Comparison of ENCODE assay signal across 1 cellular context in the genomic region with DNA sequence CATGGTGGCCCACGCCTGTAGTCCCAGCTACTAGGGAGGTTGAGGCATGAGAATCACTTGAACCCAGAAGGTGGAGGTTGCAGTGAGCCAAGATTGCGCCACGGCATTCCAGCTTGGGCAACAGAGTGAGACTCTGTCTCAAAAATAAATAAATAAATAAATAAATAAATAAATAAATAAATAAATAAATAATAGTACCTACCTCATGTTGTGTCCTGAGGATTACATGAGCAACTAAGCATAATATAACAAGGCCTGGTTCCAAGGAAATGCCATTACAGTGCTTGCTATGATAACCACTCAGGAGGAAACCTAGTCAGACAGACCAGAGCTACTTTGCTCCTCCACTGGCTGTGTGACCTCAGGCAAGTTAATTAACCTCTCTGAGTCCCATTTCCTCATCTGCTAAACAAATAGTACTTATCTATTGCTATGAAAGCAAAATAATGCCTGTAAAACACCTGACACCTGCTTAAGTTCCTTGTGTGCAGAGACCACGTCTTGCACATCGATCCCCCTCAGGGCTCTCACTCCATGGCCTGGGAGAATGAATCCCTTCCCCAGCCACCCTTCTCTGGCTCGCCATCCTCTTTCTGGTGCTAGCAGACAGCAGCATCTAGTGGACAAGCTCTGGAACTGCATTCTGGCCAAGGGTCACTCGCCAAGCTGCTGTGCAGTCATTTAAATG.
TF ChIP-seq lines count a peak whose summit lies in the region.

No MANE protein-coding gene starts in this region.

TF ChIP-seq in HepG2, 621 proteins besides CTCF, POLR2A, EP300 and RAD21 (continued from another document and continues in another):
- TF ChIP-seq YEATS2 (CRISPR knock-in tag; IDR thresholded peaks at IDR 0.05; ENCODE audit: borderline replicate concordance), result peak; percentile 55; the same call in 1 of the 2 replicates
- no peak for TF ChIP-seq ZNF234 (CRISPR knock-in tag; conservative IDR thresholded peaks at IDR 0.05)
- peak; percentile 47; the same call in 1 of the 2 replicates for TF ChIP-seq ZFX (CRISPR knock-in tag; IDR thresholded peaks at IDR 0.05; ENCODE audit: low read depth)
- TF ChIP-seq PHF21A (CRISPR knock-in tag; IDR thresholded peaks at IDR 0.05), result no peak
- no peak for TF ChIP-seq ZNF737 (CRISPR knock-in tag; IDR thresholded peaks at IDR 0.05; ENCODE audit: borderline replicate concordance)
- peak; percentile 50; the same call in 1 of the 2 replicates for TF ChIP-seq ZNF180 (CRISPR knock-in tag; IDR thresholded peaks at IDR 0.05; ENCODE audit: borderline replicate concordance, low read depth)
- TF ChIP-seq HNRNPL (IDR thresholded peaks at IDR 0.05; ENCODE audit: low read depth, low read length), result no peak
- TF ChIP-seq EZH2 (conservative IDR thresholded peaks at IDR 0.05; ENCODE audit: low read depth, low read length), result no peak
- TF ChIP-seq, protein P1, sequence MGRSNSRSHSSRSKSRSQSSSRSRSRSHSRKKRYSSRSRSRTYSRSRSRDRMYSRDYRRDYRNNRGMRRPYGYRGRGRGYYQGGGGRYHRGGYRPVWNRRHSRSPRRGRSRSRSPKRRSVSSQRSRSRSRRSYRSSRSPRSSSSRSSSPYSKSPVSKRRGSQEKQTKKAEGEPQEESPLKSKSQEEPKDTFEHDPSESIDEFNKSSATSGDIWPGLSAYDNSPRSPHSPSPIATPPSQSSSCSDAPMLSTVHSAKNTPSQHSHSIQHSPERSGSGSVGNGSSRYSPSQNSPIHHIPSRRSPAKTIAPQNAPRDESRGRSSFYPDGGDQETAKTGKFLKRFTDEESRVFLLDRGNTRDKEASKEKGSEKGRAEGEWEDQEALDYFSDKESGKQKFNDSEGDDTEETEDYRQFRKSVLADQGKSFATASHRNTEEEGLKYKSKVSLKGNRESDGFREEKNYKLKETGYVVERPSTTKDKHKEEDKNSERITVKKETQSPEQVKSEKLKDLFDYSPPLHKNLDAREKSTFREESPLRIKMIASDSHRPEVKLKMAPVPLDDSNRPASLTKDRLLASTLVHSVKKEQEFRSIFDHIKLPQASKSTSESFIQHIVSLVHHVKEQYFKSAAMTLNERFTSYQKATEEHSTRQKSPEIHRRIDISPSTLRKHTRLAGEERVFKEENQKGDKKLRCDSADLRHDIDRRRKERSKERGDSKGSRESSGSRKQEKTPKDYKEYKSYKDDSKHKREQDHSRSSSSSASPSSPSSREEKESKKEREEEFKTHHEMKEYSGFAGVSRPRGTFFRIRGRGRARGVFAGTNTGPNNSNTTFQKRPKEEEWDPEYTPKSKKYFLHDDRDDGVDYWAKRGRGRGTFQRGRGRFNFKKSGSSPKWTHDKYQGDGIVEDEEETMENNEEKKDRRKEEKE (IDR thresholded peaks at IDR 0.05), result no peak
- TF ChIP-seq, protein P2, sequence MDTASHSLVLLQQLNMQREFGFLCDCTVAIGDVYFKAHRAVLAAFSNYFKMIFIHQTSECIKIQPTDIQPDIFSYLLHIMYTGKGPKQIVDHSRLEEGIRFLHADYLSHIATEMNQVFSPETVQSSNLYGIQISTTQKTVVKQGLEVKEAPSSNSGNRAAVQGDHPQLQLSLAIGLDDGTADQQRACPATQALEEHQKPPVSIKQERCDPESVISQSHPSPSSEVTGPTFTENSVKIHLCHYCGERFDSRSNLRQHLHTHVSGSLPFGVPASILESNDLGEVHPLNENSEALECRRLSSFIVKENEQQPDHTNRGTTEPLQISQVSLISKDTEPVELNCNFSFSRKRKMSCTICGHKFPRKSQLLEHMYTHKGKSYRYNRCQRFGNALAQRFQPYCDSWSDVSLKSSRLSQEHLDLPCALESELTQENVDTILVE (CRISPR knock-in tag; IDR thresholded peaks at IDR 0.05), result peak; percentile 84
- no peak for TF ChIP-seq CHCHD3 (CRISPR knock-in tag; IDR thresholded peaks at IDR 0.05)
- no peak for TF ChIP-seq MLLT10 (CRISPR knock-in tag; IDR thresholded peaks at IDR 0.05)
- TF ChIP-seq, protein P3, sequence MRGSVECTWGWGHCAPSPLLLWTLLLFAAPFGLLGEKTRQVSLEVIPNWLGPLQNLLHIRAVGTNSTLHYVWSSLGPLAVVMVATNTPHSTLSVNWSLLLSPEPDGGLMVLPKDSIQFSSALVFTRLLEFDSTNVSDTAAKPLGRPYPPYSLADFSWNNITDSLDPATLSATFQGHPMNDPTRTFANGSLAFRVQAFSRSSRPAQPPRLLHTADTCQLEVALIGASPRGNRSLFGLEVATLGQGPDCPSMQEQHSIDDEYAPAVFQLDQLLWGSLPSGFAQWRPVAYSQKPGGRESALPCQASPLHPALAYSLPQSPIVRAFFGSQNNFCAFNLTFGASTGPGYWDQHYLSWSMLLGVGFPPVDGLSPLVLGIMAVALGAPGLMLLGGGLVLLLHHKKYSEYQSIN (CRISPR knock-in tag; IDR thresholded peaks at IDR 0.05; ENCODE audit: borderline replicate concordance), result no peak
- no peak for TF ChIP-seq TP53 (CRISPR knock-in tag; conservative IDR thresholded peaks at IDR 0.05)
- no peak for TF ChIP-seq ZNF530 (CRISPR knock-in tag; IDR thresholded peaks at IDR 0.05; ENCODE audit: low read depth)
- peak; percentile 23; the same call in 1 of the 2 replicates for TF ChIP-seq ZNF644 (CRISPR knock-in tag; IDR thresholded peaks at IDR 0.05; ENCODE audit: low read depth)
- peak; percentile 91 for TF ChIP-seq ZFP36 (IDR thresholded peaks at IDR 0.05; ENCODE audit: borderline replicate concordance, low read depth, low read length, partially characterized antibody)
- no peak for TF ChIP-seq ETV6 (CRISPR knock-in tag; conservative IDR thresholded peaks at IDR 0.05)
- no peak for TF ChIP-seq SMARCC2 (IDR thresholded peaks at IDR 0.05)
- TF ChIP-seq, protein P4, sequence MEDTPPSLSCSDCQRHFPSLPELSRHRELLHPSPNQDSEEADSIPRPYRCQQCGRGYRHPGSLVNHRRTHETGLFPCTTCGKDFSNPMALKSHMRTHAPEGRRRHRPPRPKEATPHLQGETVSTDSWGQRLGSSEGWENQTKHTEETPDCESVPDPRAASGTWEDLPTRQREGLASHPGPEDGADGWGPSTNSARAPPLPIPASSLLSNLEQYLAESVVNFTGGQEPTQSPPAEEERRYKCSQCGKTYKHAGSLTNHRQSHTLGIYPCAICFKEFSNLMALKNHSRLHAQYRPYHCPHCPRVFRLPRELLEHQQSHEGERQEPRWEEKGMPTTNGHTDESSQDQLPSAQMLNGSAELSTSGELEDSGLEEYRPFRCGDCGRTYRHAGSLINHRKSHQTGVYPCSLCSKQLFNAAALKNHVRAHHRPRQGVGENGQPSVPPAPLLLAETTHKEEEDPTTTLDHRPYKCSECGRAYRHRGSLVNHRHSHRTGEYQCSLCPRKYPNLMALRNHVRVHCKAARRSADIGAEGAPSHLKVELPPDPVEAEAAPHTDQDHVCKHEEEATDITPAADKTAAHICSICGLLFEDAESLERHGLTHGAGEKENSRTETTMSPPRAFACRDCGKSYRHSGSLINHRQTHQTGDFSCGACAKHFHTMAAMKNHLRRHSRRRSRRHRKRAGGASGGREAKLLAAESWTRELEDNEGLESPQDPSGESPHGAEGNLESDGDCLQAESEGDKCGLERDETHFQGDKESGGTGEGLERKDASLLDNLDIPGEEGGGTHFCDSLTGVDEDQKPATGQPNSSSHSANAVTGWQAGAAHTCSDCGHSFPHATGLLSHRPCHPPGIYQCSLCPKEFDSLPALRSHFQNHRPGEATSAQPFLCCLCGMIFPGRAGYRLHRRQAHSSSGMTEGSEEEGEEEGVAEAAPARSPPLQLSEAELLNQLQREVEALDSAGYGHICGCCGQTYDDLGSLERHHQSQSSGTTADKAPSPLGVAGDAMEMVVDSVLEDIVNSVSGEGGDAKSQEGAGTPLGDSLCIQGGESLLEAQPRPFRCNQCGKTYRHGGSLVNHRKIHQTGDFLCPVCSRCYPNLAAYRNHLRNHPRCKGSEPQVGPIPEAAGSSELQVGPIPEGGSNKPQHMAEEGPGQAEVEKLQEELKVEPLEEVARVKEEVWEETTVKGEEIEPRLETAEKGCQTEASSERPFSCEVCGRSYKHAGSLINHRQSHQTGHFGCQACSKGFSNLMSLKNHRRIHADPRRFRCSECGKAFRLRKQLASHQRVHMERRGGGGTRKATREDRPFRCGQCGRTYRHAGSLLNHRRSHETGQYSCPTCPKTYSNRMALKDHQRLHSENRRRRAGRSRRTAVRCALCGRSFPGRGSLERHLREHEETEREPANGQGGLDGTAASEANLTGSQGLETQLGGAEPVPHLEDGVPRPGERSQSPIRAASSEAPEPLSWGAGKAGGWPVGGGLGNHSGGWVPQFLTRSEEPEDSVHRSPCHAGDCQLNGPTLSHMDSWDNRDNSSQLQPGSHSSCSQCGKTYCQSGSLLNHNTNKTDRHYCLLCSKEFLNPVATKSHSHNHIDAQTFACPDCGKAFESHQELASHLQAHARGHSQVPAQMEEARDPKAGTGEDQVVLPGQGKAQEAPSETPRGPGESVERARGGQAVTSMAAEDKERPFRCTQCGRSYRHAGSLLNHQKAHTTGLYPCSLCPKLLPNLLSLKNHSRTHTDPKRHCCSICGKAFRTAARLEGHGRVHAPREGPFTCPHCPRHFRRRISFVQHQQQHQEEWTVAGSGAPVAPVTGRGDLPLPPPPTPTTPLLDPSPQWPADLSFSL (CRISPR knock-in tag; IDR thresholded peaks at IDR 0.05), result no peak
- TF ChIP-seq CC2D1A (CRISPR knock-in tag; IDR thresholded peaks at IDR 0.05), result no peak
- TF ChIP-seq KMT2A (CRISPR knock-in tag; IDR thresholded peaks at IDR 0.05), result peak; percentile 66; the same call in 1 of the 2 replicates
- TF ChIP-seq, protein P5, sequence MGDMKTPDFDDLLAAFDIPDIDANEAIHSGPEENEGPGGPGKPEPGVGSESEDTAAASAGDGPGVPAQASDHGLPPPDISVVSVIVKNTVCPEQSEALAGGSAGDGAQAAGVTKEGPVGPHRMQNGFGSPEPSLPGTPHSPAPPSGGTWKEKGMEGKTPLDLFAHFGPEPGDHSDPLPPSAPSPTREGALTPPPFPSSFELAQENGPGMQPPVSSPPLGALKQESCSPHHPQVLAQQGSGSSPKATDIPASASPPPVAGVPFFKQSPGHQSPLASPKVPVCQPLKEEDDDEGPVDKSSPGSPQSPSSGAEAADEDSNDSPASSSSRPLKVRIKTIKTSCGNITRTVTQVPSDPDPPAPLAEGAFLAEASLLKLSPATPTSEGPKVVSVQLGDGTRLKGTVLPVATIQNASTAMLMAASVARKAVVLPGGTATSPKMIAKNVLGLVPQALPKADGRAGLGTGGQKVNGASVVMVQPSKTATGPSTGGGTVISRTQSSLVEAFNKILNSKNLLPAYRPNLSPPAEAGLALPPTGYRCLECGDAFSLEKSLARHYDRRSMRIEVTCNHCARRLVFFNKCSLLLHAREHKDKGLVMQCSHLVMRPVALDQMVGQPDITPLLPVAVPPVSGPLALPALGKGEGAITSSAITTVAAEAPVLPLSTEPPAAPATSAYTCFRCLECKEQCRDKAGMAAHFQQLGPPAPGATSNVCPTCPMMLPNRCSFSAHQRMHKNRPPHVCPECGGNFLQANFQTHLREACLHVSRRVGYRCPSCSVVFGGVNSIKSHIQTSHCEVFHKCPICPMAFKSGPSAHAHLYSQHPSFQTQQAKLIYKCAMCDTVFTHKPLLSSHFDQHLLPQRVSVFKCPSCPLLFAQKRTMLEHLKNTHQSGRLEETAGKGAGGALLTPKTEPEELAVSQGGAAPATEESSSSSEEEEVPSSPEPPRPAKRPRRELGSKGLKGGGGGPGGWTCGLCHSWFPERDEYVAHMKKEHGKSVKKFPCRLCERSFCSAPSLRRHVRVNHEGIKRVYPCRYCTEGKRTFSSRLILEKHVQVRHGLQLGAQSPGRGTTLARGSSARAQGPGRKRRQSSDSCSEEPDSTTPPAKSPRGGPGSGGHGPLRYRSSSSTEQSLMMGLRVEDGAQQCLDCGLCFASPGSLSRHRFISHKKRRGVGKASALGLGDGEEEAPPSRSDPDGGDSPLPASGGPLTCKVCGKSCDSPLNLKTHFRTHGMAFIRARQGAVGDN (CRISPR knock-in tag; IDR thresholded peaks at IDR 0.05), result no peak; the same call in 1 of the 2 replicates
- TF ChIP-seq HOXA7 (CRISPR knock-in tag; IDR thresholded peaks at IDR 0.05), result no peak
- TF ChIP-seq FOXA3 (CRISPR knock-in tag; IDR thresholded peaks at IDR 0.05), result peak; percentile 66
- TF ChIP-seq AHR (CRISPR knock-in tag; IDR thresholded peaks at IDR 0.05), result peak; percentile 82; the same call in 1 of the 2 replicates
- TF ChIP-seq, protein P6, sequence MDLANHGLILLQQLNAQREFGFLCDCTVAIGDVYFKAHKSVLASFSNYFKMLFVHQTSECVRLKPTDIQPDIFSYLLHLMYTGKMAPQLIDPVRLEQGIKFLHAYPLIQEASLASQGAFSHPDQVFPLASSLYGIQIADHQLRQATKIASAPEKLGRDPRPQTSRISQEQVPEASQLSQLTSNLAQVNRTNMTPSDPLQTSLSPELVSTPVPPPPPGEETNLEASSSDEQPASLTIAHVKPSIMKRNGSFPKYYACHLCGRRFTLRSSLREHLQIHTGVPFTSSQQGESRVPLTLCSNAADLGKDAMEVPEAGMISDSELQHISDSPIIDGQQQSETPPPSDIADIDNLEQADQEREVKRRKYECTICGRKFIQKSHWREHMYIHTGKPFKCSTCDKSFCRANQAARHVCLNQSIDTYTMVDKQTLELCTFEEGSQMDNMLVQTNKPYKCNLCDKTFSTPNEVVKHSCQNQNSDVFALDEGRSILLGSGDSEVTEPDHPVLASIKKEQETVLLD (CRISPR knock-in tag; IDR thresholded peaks at IDR 0.05; ENCODE audit: low read depth), result no peak
- TF ChIP-seq, protein P7, sequence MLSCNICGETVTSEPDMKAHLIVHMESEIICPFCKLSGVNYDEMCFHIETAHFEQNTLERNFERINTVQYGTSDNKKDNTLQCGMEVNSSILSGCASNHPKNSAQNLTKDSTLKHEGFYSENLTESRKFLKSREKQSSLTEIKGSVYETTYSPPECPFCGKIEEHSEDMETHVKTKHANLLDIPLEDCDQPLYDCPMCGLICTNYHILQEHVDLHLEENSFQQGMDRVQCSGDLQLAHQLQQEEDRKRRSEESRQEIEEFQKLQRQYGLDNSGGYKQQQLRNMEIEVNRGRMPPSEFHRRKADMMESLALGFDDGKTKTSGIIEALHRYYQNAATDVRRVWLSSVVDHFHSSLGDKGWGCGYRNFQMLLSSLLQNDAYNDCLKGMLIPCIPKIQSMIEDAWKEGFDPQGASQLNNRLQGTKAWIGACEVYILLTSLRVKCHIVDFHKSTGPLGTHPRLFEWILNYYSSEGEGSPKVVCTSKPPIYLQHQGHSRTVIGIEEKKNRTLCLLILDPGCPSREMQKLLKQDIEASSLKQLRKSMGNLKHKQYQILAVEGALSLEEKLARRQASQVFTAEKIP (CRISPR knock-in tag; IDR thresholded peaks at IDR 0.05; ENCODE audit: borderline replicate concordance), result no peak
- no peak for TF ChIP-seq SMAD1 (CRISPR knock-in tag; IDR thresholded peaks at IDR 0.05; ENCODE audit: borderline replicate concordance, low read depth)
- TF ChIP-seq ZNF446 (CRISPR knock-in tag; IDR thresholded peaks at IDR 0.05), result no peak
- 0 out of 2 replicates have a peak, but pooled peaks have one; percentile 80 for TF ChIP-seq KLF11 (CRISPR knock-in tag; IDR thresholded peaks at IDR 0.05)
- TF ChIP-seq GZF1 (CRISPR knock-in tag; IDR thresholded peaks at IDR 0.05), result no peak
- 0 out of 2 replicates have a peak, but pooled peaks have one; percentile 40 for TF ChIP-seq DNMT1 (CRISPR knock-in tag; IDR thresholded peaks at IDR 0.05)
